In the genomic region with DNA sequence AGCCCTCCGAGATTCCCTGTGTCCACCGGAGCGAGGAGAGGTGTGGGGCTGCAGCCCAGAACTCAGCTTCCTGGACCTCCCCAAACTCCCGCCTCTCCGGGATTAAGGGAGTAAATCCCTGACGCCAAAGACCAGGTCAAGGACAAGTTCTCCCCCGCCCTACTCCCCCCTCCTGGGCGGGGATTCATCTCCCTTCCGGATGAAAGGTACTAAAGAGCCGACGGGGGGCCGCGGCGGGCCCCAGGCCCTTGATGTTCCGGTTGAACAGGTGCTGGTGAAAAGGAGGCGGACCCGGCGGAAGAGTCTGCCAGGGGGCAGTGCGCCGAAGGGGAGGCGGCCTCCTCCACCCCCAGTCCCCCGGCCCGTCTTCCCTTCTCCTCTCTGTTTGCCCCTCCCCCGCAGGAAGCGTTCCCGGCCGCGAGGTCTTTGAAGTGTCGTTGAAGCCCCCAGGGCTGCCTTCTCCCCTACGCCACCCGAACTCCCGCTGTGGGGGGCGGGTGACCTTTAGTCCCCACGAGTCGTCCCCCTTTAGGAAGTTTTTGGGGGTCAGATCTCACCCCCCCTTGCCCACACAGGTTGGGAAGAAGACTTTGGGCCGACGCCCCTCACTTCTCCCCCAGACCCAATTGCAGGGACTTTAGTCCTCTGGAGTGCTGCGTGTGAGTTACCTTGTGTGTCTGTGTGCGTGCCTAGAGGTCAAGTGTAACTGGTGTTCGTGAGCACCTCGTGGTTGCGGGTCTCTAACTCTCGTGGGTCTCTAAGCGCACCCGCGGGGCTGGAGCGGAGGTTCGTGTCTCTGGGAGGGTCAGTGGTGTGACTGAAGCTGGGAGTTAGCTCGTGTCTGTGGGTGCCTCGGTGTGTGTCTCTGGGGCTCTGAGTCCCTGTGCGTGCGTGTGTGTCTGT, we compare ENCODE assay signal across 8 cellular contexts. TPM values are rescaled to one million over a fixed set of nuclear protein-coding genes. Genes with fewer than 3 reads are reported as not detected.
DNase-seq lines count a peak whose midpoint lies in the region; ATAC-seq and TF ChIP-seq lines count a peak whose summit lies in the region.

No MANE protein-coding gene starts in this region.

- H3K9me3 ChIP-seq in hepatocyte (ENCODE audit: low read depth) (no peaks in the 10 kb centered on the region), gastrocnemius medialis (no peaks in the 10 kb centered on the region)

- H3K4me3 Mint-ChIP-seq in T-cell, result peak overlapping the region; percentile 91 to 96 (median 92)

- no peaks in the 10 kb centered on the region for H3K9me2 ChIP-seq in hepatocyte (replicated peaks; ENCODE audit: insufficient read depth)

- H3K4me1 ChIP-seq in hepatocyte (ENCODE audit: insufficient read depth), result peaks cover 29% of the 10 kb centered on the region
- H3K4me1 ChIP-seq in gastrocnemius medialis, result peaks cover 28 to 29% of the 10 kb centered on the region in 2 donors

- no peaks in the 10 kb centered on the region for H3K27me3 Mint-ChIP-seq in T-cell

- WGBS in hepatocyte (ENCODE audit: low lambda C conversion rate, missing lambda C conversion rate), result under 1% methylated on average over 45 of the region's 52 CpGs

- peaks cover 21% of the 10 kb centered on the region for H4K20me1 ChIP-seq in hepatocyte (ENCODE audit: insufficient read depth, poor library complexity, severe bottlenecking)

- H3K36me3 ChIP-seq in hepatocyte (replicated peaks; ENCODE audit: insufficient read depth, low read depth), result no peaks in the 10 kb centered on the region
- H3K36me3 ChIP-seq in gastrocnemius medialis, result peaks cover 0 to 7% of the 10 kb centered on the region in 2 donors

- no peak for TF ChIP-seq CTCF in GM13976 (IDR thresholded peaks at IDR 0.05; ENCODE audit: borderline replicate concordance, control extremely low read depth, extremely low read depth, insufficient read depth, missing control alignments)
- TF ChIP-seq CTCF in hepatocyte (IDR thresholded peaks at IDR 0.05; ENCODE audit: poor library complexity), result no peak
- TF ChIP-seq CTCF in gastrocnemius medialis (IDR thresholded peaks at IDR 0.05 in 4 of 5, conservative IDR thresholded peaks at IDR 0.05 in 1 of 5), result no peak

- H3K27ac Mint-ChIP-seq in T-cell, result peak overlapping the region; percentile 98 to 99

- ATAC-seq in T-cell (replicated peaks in 1 of 4) (peak in 3 of 4 experiments; percentile 3 to 19 (median 11)), gastrocnemius medialis (peak; percentile 25 to 43), HG02973 (IDR thresholded peaks at IDR 0.05; ENCODE audit: unreplicated experiment) (no peak), GM18909 (IDR thresholded peaks at IDR 0.05; ENCODE audit: poor library complexity, unreplicated experiment) (no peak)

- peak overlapping the region; percentile 64 for H3K27ac ChIP-seq in angular gyrus (ENCODE audit: low read depth, low read length)
- H3K27ac ChIP-seq in hepatocyte, result peak overlapping the region; percentile 98
- H3K27ac ChIP-seq in gastrocnemius medialis, result peak overlapping the region; percentile 96 to 100 (median 98)

- in situ Hi-C loops in GM13976 (cut with MboI; ENCODE audit: low sequenced_read_pairs, unreplicated experiment), result no loop called here
- in situ Hi-C loops in gastrocnemius medialis (cut with MboI; ENCODE audit: low sequenced_read_pairs in 4 of 4), result no loop called here

- H3K4me3 ChIP-seq in hepatocyte, result peak overlapping the region; percentile 94
- peak overlapping the region; percentile 71 to 93 (median 78) for H3K4me3 ChIP-seq in gastrocnemius medialis

- POLR2A ChIA-PET in T-cell (lab: Charles Lee), result no interaction called here

- peaks cover 7% of the 10 kb centered on the region for H3K36me3 Mint-ChIP-seq in T-cell

- no peaks in the 10 kb centered on the region for H3K9me3 Mint-ChIP-seq in T-cell

- CTCF ChIA-PET in T-cell (lab: Charles Lee), result interaction anchor here in 1 of 2 donors (1.1 to 1.8 kb wide), 2 partner anchors 24 to 26 kb away, joined by 3 to 9 read pairs; partner anchors contain the start of gene CISD3

- peak overlapping the region; percentile 97 for H3K4me2 ChIP-seq in hepatocyte

- intact Hi-C loops in gastrocnemius medialis (cut with DNase I; ENCODE audit: low total_unique reads), result loop anchor here (1.0 to 5.0 kb wide), 3 partner anchors 27 to 163 kb away; partner anchors contain the start of gene PSMB3

- peaks cover 48 to 57% (median 52%) of the 10 kb centered on the region in 3 donors for H3K4me1 Mint-ChIP-seq in T-cell

- peak; percentile 66 to 72 for TF ChIP-seq POLR2A in gastrocnemius medialis (IDR thresholded peaks at IDR 0.05)

- peaks cover 38% of the 10 kb centered on the region for H3K79me2 ChIP-seq in hepatocyte

- DNase-seq in GM13976 (ENCODE audit: low spot score), result peak; percentile 86
- DNase-seq in NCI-H1092 treated with DMSO at 0.1 percent for 48 hours (lab: John Stamatoyannopoulos, UW), result peak; percentile 83
- peak; percentile 25 to 75 (median 54) for DNase-seq in T-cell
- peak; percentile 93 for DNase-seq in hepatocyte (ENCODE audit: low spot score)
- peak; percentile 73 to 91 for DNase-seq in gastrocnemius medialis

- H3K27me3 ChIP-seq in hepatocyte (no peaks in the 10 kb centered on the region), gastrocnemius medialis (no peaks in the 10 kb centered on the region)

- H2AFZ ChIP-seq in hepatocyte, result peak overlapping the region; percentile 78

RNA-seq across cellular contexts. Expression of gene MLLT6, which starts 1.1 kb away (rescaled TPM):
- total RNA-seq in T-cell, result 100 to 1,000 TPM; 412 to 506 (median 480) TPM
- 27.5 and 31.2 TPM in 2 replicates for total RNA-seq in hepatocyte
- 10.6 and 11.0 TPM in 2 replicates for polyA plus RNA-seq in hepatocyte
- total RNA-seq in gastrocnemius medialis, result 10 to 100 TPM; 48.2 to 76.8 (median 56.3) TPM

RNA-seq across cellular contexts. Expression of gene CISD3, which starts 26.1 kb away (rescaled TPM):
- total RNA-seq in T-cell, result 10 to 100 TPM; 10.7 to 21.5 (median 17.7) TPM
- total RNA-seq in hepatocyte, result 4.9 and 5.0 TPM in 2 replicates
- 37.0 and 41.6 TPM in 2 replicates for polyA plus RNA-seq in hepatocyte
- 10 to 100 TPM; 10.0 to 25.8 (median 13.3) TPM for total RNA-seq in gastrocnemius medialis

RNA-seq across cellular contexts. Expression of gene EPOP, which starts 29.2 kb away (rescaled TPM):
- 1 to 10 TPM in 1 of 5 donors, under 1 TPM in 4; 0.68 to 1.6 (median 0.90) TPM for total RNA-seq in T-cell
- total RNA-seq in hepatocyte, result 0.92 and 0.93 TPM in 2 replicates
- 0.37 and 0.45 TPM in 2 replicates for polyA plus RNA-seq in hepatocyte
- 1 to 10 TPM in 1 of 4 donors, under 1 TPM in 2, not detected in 1; 0.29 to 1.2 (median 0.75) TPM for total RNA-seq in gastrocnemius medialis

RNA-seq across cellular contexts. Expression of gene PCGF2, which starts 44.1 kb away (rescaled TPM):
- total RNA-seq in T-cell, result under 1 TPM in 3 of 5 donors, not detected in 2; 0.28 to 0.69 (median 0.53) TPM
- total RNA-seq in hepatocyte, result 7.2 and 8.7 TPM in 2 replicates
- 11.0 and 13.0 TPM in 2 replicates for polyA plus RNA-seq in hepatocyte
- 1 to 10 TPM; 1.3 to 4.0 (median 1.6) TPM for total RNA-seq in gastrocnemius medialis

RNA-seq across cellular contexts. Expression of gene PSMB3, which starts 48.5 kb away (rescaled TPM):
- total RNA-seq in T-cell, result 100 to 1,000 TPM in 3 of 5 donors, 10 to 100 TPM in 2; 81.2 to 116 (median 104) TPM
- 127 and 166 TPM in 2 replicates for total RNA-seq in hepatocyte
- polyA plus RNA-seq in hepatocyte, result 252 and 275 TPM in 2 replicates
- 100 to 1,000 TPM; 211 to 334 (median 280) TPM for total RNA-seq in gastrocnemius medialis

Comparison
In these comparisons a context has a peak if more than half of its experiments do, and no peak if none do; other contexts are left out.
1. ATAC-seq: peak in T-cell (3 of 4) and gastrocnemius medialis (2 of 2); none in HG02973 (single experiment) and GM18909 (single experiment).
2. RNA of gene MLLT6, which starts 1.1 kb away (total RNA-seq): 412 to 506 TPM in T-cell; 48.2 to 76.8 TPM in gastrocnemius medialis and 27.5 to 31.2 TPM in hepatocyte; every median in the first group is over 4 times any median in the second.
3. Peak in every context shown above with its lines, with median percentiles within 50 percentile points of each other: DNase-seq and H3K27ac ChIP-seq.